In genomic region chr1:14946011-14946359, GRCh38 we compare ENCODE assay signal across 13 cellular contexts.
DNase-seq lines count a peak whose midpoint lies in the region; ATAC-seq and TF ChIP-seq lines count a peak whose summit lies in the region.
"Had no signal": no experiment of that assay in that cellular context is flagged by ENCODE, and none has a peak within 500 bp of the region (broad histone marks: within the 10 kb centered on the region; RNA-seq: fewer than 3 reads in every experiment).

No MANE protein-coding gene starts in this region.

- H3K27me3 ChIP-seq in IMR-90 (ENCODE audit: control insufficient read depth, insufficient read depth, low read length), result no peaks in the 10 kb centered on the region
- no peaks in the 10 kb centered on the region for H3K27me3 ChIP-seq in left lung

- peak overlapping the region; percentile 100 for H4K91ac ChIP-seq in IMR-90 (ENCODE audit: insufficient read depth, low read depth, low read length)

- TSS peak; percentile 91 for BruUV-seq in IMR-90 (replicated peaks; lab: Mats Ljungman, UMichigan)

- peaks cover 41% of the 10 kb centered on the region for H3K4me1 ChIP-seq in IMR-90 (ENCODE audit: control insufficient read depth, insufficient read depth, low read length)
- H3K4me1 ChIP-seq in left lung, result peaks cover 23 to 28% of the 10 kb centered on the region in 2 donors

- H3K36me3 ChIP-seq in IMR-90 (ENCODE audit: control insufficient read depth, insufficient read depth, low read length), result no peaks in the 10 kb centered on the region
- H3K36me3 ChIP-seq in left lung, result no peaks in the 10 kb centered on the region

- POLR2A ChIA-PET in IMR-90 (lab: Charles Lee; ENCODE audit: unreplicated experiment), result interaction anchor here (0.6 kb wide), 1 partner anchor 16 kb away, joined by 4 read pairs; no protein-coding TSS in a partner anchor

- TF ChIP-seq POLR2A in IMR-90 (IDR thresholded peaks at IDR 0.05; ENCODE audit: low read depth, low read length), result no peak

- peak overlapping the region; percentile 99 for H3K18ac ChIP-seq in IMR-90 (ENCODE audit: low read depth, low read length)

- peak overlapping the region; percentile 100 for H2BK120ac ChIP-seq in IMR-90 (ENCODE audit: low read depth, low read length)

- CTCF ChIA-PET in IMR-90 (lab: Yijun Ruan, JAX), result interaction anchor here (0.6 kb wide), 1 partner anchor 475 kb away, joined by 3 read pairs; no protein-coding TSS in a partner anchor

- dilution Hi-C loops in IMR-90 (cut with HindIII; ENCODE audit: low sequenced_read_pairs, unreplicated experiment), result no loop called here

- H4K20me1 ChIP-seq in IMR-90 (ENCODE audit: insufficient read depth, low read length), result no peaks in the 10 kb centered on the region

- peak overlapping the region; percentile 100 for H4K5ac ChIP-seq in IMR-90 (ENCODE audit: low read depth, low read length)

- in situ Hi-C loops in IMR-90 (cut with MboI; ENCODE audit: low sequenced_read_pairs), result loop anchor here (25.0 kb wide), 1 partner anchor 1184 kb away; no protein-coding TSS in a partner anchor

- intact Hi-C loops in IMR-90 (cut with micrococcal nuclease), result loop anchor here (2.0 to 10.0 kb wide), 3 partner anchors 23 to 229 kb away; no protein-coding TSS in a partner anchor
- intact Hi-C loops in left lung (cut with DNase I), result no loop called here

- H3K9ac ChIP-seq in IMR-90 (ENCODE audit: low read depth, low read length), result peak overlapping the region; percentile 94

- H4K8ac ChIP-seq in IMR-90 (ENCODE audit: low read depth in 2 of 2, low read length in 2 of 2), result peak overlapping the region; percentile 95 to 98

- peak overlapping the region; percentile 94 for H3K56ac ChIP-seq in IMR-90 (ENCODE audit: extremely low read depth, insufficient read depth, low read length)

- no peak for DNase-seq in IMR-90
- DNase-seq in left lung, result no peak
- no peak for DNase-seq in NCI-H2196 treated with DMSO at 0.1 percent for 48 hours (lab: John Stamatoyannopoulos, UW; ENCODE audit: unreplicated experiment)
- DNase-seq in SIG-M5 (lab: John Stamatoyannopoulos, UW), result no peak
- DNase-seq: activated CD4-positive, alpha-beta T cell treated with anti-CD3 and anti-CD28 coated beads for 1 hour; CD8-positive, alpha-beta T cell; effector CD8-positive, alpha-beta T cell; stimulated activated naive CD4-positive, alpha-beta T cell had no signal

- H3K79me1 ChIP-seq in IMR-90 (ENCODE audit: low read depth in 1 of 2, low read length in 2 of 2), result peaks cover 26 to 78% of the 10 kb centered on the region in 2 experiments

- H3K27ac ChIP-seq in IMR-90 (ENCODE audit: insufficient read depth, low read length), result peak overlapping the region; percentile 100
- peak overlapping the region; percentile 97 for H3K27ac ChIP-seq in cingulate gyrus (ENCODE audit: low read depth, low read length)
- H3K27ac ChIP-seq in left lung, result peak overlapping the region; percentile 63 to 78
- H3K27ac ChIP-seq in skin epidermis, result peak overlapping the region; percentile 14 to 92 (median 84)

- H3K23ac ChIP-seq in IMR-90 (ENCODE audit: low read depth, low read length), result peak overlapping the region; percentile 100

- peak overlapping the region; percentile 98 for H2AK5ac ChIP-seq in IMR-90 (ENCODE audit: low read depth, low read length)

- peak overlapping the region; percentile 99 for H2BK5ac ChIP-seq in IMR-90 (ENCODE audit: low read depth, low read length, poor library complexity, severe bottlenecking)

- WGBS in IMR-90 (ENCODE audit: extremely low coverage in 2 of 2, insufficient read length in 1 of 2), 2 experiments, result no CpG with 5 or more reads among the region's 4 CpGs

- H2AK9ac ChIP-seq in IMR-90 (replicated peaks; ENCODE audit: low read depth, low read length, poor library complexity), result peak overlapping the region; percentile 95

- peak overlapping the region; percentile 98 for H2BK15ac ChIP-seq in IMR-90 (ENCODE audit: low read depth, low read length)

- no peak for TF ChIP-seq RAD21 in IMR-90 (IDR thresholded peaks at IDR 0.05; ENCODE audit: low read length)

- H2BK20ac ChIP-seq in IMR-90 (ENCODE audit: low read depth, low read length), result peak overlapping the region; percentile 98

- peak overlapping the region; percentile 47 for H3K4me3 ChIP-seq in IMR-90 (ENCODE audit: insufficient read depth, low read depth, low read length)
- H3K4me3 ChIP-seq in left lung, result peak overlapping the region in 1 of 2 donors; percentile 0
- no peak overlapping the region for H3K4me3 ChIP-seq in skin epidermis

- H3K9me1 ChIP-seq in IMR-90 (ENCODE audit: insufficient read depth, low read length), result peaks cover 30% of the 10 kb centered on the region

- H3K4me2 ChIP-seq in IMR-90 (ENCODE audit: low read depth, low read length), result peak overlapping the region; percentile 91

- no peaks in the 10 kb centered on the region for H3K9me3 ChIP-seq in IMR-90 (ENCODE audit: control insufficient read depth, insufficient read depth, low read length)
- H3K9me3 ChIP-seq in left lung, result no peaks in the 10 kb centered on the region

- peak overlapping the region; percentile 97 for H3K14ac ChIP-seq in IMR-90 (replicated peaks; ENCODE audit: low read depth, low read length)

- ATAC-seq in IMR-90 (ENCODE audit: low read depth) (no peak), left lung (no peak), HG03108 (IDR thresholded peaks at IDR 0.05; ENCODE audit: unreplicated experiment) (no peak), GM18909 (IDR thresholded peaks at IDR 0.05; ENCODE audit: poor library complexity, unreplicated experiment) (no peak)
- ATAC-seq: CD8-positive, alpha-beta T cell; Panc1 had no signal

- TF ChIP-seq CTCF in IMR-90 (conservative IDR thresholded peaks at IDR 0.05; ENCODE audit: low read depth, low read length), result no peak
- no peak for TF ChIP-seq CTCF in left lung (IDR thresholded peaks at IDR 0.05)

- H3K4ac ChIP-seq in IMR-90 (ENCODE audit: low read depth, low read length), result peak overlapping the region; percentile 100

- H2AFZ ChIP-seq in IMR-90 (replicated peaks; ENCODE audit: low read length, poor library complexity), result peak overlapping the region; percentile 86

TF ChIP-seq in IMR-90, 13 proteins besides CTCF, POLR2A, EP300 and RAD21:
- TF ChIP-seq ELK1 (IDR thresholded peaks at IDR 0.05; ENCODE audit: borderline replicate concordance, low read depth, low read length) (no peak), FOS (IDR thresholded peaks at IDR 0.05; ENCODE audit: low read depth, low read length) (no peak), NFE2L2 (IDR thresholded peaks at IDR 0.05; ENCODE audit: low read depth, low read length) (no peak), CEBPB (IDR thresholded peaks at IDR 0.05; ENCODE audit: low read depth, low read length) (no peak), CHD1 (IDR thresholded peaks at IDR 0.05; ENCODE audit: low read depth, low read length) (no peak)
